Comparison of ENCODE assay signal across 8 cellular contexts in the genomic region with DNA sequence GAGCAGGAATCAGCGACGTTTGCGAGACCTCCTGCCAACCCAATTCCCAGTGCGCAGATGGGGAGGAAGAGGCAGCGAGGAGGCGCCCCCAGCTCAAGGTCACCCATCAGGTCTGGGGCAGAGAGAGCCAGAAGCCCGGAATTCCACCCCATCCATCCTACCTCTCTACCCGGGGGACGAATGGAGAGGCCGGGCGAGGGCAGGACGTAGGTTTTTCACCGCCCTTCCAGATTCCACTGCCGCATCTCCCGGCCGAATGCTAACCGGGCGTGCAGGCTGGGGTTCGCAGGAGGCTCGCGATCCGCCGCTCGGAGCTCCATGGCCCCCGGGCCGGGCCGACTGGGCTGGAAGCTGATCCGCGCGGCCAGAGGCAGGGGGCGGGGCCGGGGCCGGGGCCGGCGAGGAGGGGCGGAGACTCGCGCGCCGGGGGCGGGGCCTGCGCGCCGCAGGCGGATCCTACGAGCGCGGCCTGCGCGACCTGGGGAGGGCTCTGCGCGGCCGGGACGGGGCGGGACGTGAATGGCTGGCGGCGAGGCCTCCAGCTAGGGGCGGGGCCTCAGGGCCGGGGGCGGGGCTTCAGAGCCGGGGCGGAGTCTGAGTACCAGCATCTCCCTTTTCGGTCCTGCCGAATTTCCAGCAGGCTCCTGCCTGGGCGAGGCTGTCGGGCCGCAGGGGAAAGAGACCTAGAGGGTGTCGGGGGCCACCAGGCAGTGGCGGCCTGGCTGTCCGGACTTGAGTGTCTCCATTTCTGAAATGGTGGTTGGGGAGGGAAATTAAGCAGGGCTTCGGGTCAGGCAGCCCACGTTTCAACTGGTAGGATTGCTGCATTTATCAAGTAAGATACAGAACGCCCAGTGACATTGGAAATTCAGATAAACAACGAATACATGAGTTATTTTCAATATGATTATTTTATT. TPM values are rescaled to one million over a fixed set of nuclear protein-coding genes. Genes with fewer than 3 reads are reported as not detected.
DNase-seq lines count a peak whose midpoint lies in the region; ATAC-seq and TF ChIP-seq lines count a peak whose summit lies in the region.

A gene with protein sequence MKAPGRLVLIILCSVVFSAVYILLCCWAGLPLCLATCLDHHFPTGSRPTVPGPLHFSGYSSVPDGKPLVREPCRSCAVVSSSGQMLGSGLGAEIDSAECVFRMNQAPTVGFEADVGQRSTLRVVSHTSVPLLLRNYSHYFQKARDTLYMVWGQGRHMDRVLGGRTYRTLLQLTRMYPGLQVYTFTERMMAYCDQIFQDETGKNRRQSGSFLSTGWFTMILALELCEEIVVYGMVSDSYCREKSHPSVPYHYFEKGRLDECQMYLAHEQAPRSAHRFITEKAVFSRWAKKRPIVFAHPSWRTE (minus strand): TSS at position 377 of the 917 bp plus-strand sequence. CDS start 622 bp downstream, outside the sequence.

- H2AK5ac ChIP-seq in H9 (ENCODE audit: insufficient read length, low read length), result no peak within 1 kb of the TSS

- H3K4me1 Mint-ChIP-seq in H9, result peaks cover 15 to 17% of the 10 kb centered on the region in 2 experiments
- H3K4me1 Mint-ChIP-seq in activated naive CD4-positive, alpha-beta T cell treated with anti-CD3 and anti-CD28 coated beads, Interleukin-2, amount 10 ng/mL, durations not matched to agents 7 days and 5 days, result peaks cover 77% of the 10 kb centered on the region

- peak within 1 kb of the TSS in 1 of 3 experiments; percentile 62; a peak in 1 of 7 replicates for H3K27ac Mint-ChIP-seq in H9
- H3K27ac Mint-ChIP-seq in activated naive CD4-positive, alpha-beta T cell treated with anti-CD3 and anti-CD28 coated beads, Interleukin-2, amount 10 ng/mL, durations not matched to agents 7 days and 5 days, result peak within 1 kb of the TSS; percentile 88

- H3K4me3 Mint-ChIP-seq in H9, result peak within 1 kb of the TSS; percentile 67 to 88
- H3K4me3 Mint-ChIP-seq in activated naive CD4-positive, alpha-beta T cell treated with anti-CD3 and anti-CD28 coated beads, Interleukin-2, amount 10 ng/mL, durations not matched to agents 7 days and 5 days, result peak within 1 kb of the TSS; percentile 73

- no peak for TF ChIP-seq CTCF in H9 (conservative IDR thresholded peaks at IDR 0.05)
- no peak for TF ChIP-seq CTCF in MM.1S (IDR thresholded peaks at IDR 0.05; ENCODE audit: low read length)
- no peak for TF ChIP-seq CTCF in SK-N-SH (IDR thresholded peaks at IDR 0.05)
- peak in 1 of 4 experiments; percentile 3 for TF ChIP-seq CTCF in gastroesophageal sphincter (IDR thresholded peaks at IDR 0.05)

- peak; percentile 91 for ATAC-seq in gastroesophageal sphincter

- H4K20me1 ChIP-seq in H9 (ENCODE audit: control insufficient read depth, insufficient read depth, insufficient read length) (peaks cover 2% of the 10 kb centered on the region), MM.1S (ENCODE audit: insufficient read depth, low read length) (no peaks in the 10 kb centered on the region), SK-N-SH (ENCODE audit: insufficient read depth) (no peaks in the 10 kb centered on the region)

- H3K79me2 ChIP-seq in H9 (ENCODE audit: insufficient read depth, low read length) (no peaks in the 10 kb centered on the region), MM.1S (ENCODE audit: low read length) (peaks cover 52% of the 10 kb centered on the region), SK-N-SH (ENCODE audit: insufficient read depth) (peaks cover 14% of the 10 kb centered on the region)

- H3K56ac ChIP-seq in H9 (ENCODE audit: insufficient read length, low read depth, low read length), result no peak within 1 kb of the TSS

- H3K4me2 ChIP-seq in H9 (ENCODE audit: insufficient read depth, insufficient read length, low read length), result peak within 1 kb of the TSS; percentile 61
- peak within 1 kb of the TSS; percentile 93 for H3K4me2 ChIP-seq in MM.1S (ENCODE audit: low read depth, low read length)
- peak within 1 kb of the TSS; percentile 92 for H3K4me2 ChIP-seq in SK-N-SH

- peaks cover 21% of the 10 kb centered on the region for H3K27me3 Mint-ChIP-seq in H9 (ENCODE audit: low read depth)
- peaks cover 13% of the 10 kb centered on the region for H3K27me3 Mint-ChIP-seq in activated naive CD4-positive, alpha-beta T cell treated with anti-CD3 and anti-CD28 coated beads, Interleukin-2, amount 10 ng/mL, durations not matched to agents 7 days and 5 days

- H3K14ac ChIP-seq in H9 (ENCODE audit: insufficient read depth, low read length), result no peak within 1 kb of the TSS; the same call in 1 of the 2 replicates

- H2BK5ac ChIP-seq in H9 (ENCODE audit: insufficient read length, low read length), result no peak within 1 kb of the TSS

- no peaks in the 10 kb centered on the region for H3K9me3 ChIP-seq in H9 (ENCODE audit: control insufficient read depth, low read depth, low read length)
- no peaks in the 10 kb centered on the region for H3K9me3 ChIP-seq in MM.1S (replicated peaks; ENCODE audit: insufficient read depth, low read length)
- no peaks in the 10 kb centered on the region for H3K9me3 ChIP-seq in SK-N-SH
- no peaks in the 10 kb centered on the region for H3K9me3 ChIP-seq in gastroesophageal sphincter

- H2BK15ac ChIP-seq in H9 (ENCODE audit: low read depth, low read length), result no peak within 1 kb of the TSS

- peaks cover 5% of the 10 kb centered on the region for H3K23me2 ChIP-seq in H9 (ENCODE audit: insufficient read length, low read depth, low read length, poor library complexity, severe bottlenecking)

- peak within 1 kb of the TSS; percentile 99 for H3K4me3 ChIP-seq in MM.1S (ENCODE audit: low read length)
- peak within 1 kb of the TSS; percentile 56 to 84 for H3K4me3 ChIP-seq in SK-N-SH (ENCODE audit: low read depth in 2 of 2, low read length in 1 of 2)
- peak within 1 kb of the TSS; percentile 45 to 64 for H3K4me3 ChIP-seq in gastroesophageal sphincter

- no peak within 1 kb of the TSS for H4K5ac ChIP-seq in H9 (ENCODE audit: insufficient read length, low read depth, low read length)

- H4K91ac ChIP-seq in H9 (ENCODE audit: insufficient read length, low read depth, low read length), result no peak within 1 kb of the TSS

- H3K36me3 Mint-ChIP-seq in H9 (ENCODE audit: insufficient read depth in 1 of 3, low read depth in 3 of 3), result peaks cover 3 to 12% (median 5%) of the 10 kb centered on the region in 3 experiments
- H3K36me3 Mint-ChIP-seq in activated naive CD4-positive, alpha-beta T cell treated with anti-CD3 and anti-CD28 coated beads, Interleukin-2, amount 10 ng/mL, durations not matched to agents 7 days and 5 days, result peaks cover 14% of the 10 kb centered on the region

- H2BK20ac ChIP-seq in H9 (ENCODE audit: low read depth, low read length, poor library complexity, severe bottlenecking), result no peak within 1 kb of the TSS

- no CpG with 5 or more reads among the region's 75 CpGs for WGBS in H9 (ENCODE audit: extremely low coverage, insufficient read length, low lambda C conversion rate)
- WGBS in SK-N-SH (ENCODE audit: low lambda C conversion rate), result 13% methylated on average over 22 of the region's 75 CpGs
- 17% methylated on average over 2 of the region's 75 CpGs; no CpG with 5 or more reads in 1 of the 2 donors for WGBS in gastroesophageal sphincter (ENCODE audit: low coverage in 1 of 2), 2 donors

- no peak within 1 kb of the TSS for H3K4ac ChIP-seq in H9 (ENCODE audit: low read depth, low read length)

- H2BK120ac ChIP-seq in H9 (ENCODE audit: low read depth, low read length, poor library complexity, severe bottlenecking), result no peak within 1 kb of the TSS

- CTCF ChIA-PET in SK-N-SH (lab: Yijun Ruan, JAX), result interaction anchor here (0.7 to 7.0 kb wide), 7 partner anchors 11 to 182 kb away, joined by 3 to 41 read pairs (median 4); partner anchors contain the start of genes ST6GALNAC6 and TOR2A
- CTCF ChIA-PET in activated naive CD4-positive, alpha-beta T cell treated with anti-CD3 and anti-CD28 coated beads, Interleukin-2, amount 10 ng/mL, durations not matched to agents 7 days and 5 days (lab: Charles Lee), result interaction anchor here (0.6 to 3.2 kb wide), 7 partner anchors 11 to 182 kb away, joined by 3 to 13 read pairs (median 4); partner anchors contain the start of genes CDK9 and TOR2A

- no peak within 1 kb of the TSS for H3K9ac ChIP-seq in H9 (ENCODE audit: extremely low read depth, insufficient read length, low read length)
- peak within 1 kb of the TSS; percentile 98 for H3K9ac ChIP-seq in MM.1S (ENCODE audit: low read length)
- H3K9ac ChIP-seq in SK-N-SH, result peak within 1 kb of the TSS; percentile 84

- TF ChIP-seq EP300 in SK-N-SH (IDR thresholded peaks at IDR 0.05; ENCODE audit: borderline replicate concordance in 1 of 2, low read depth in 1 of 2, low read length in 1 of 2) (no peak), gastroesophageal sphincter (IDR thresholded peaks at IDR 0.05) (no peak)

- H4K8ac ChIP-seq in H9 (replicated peaks; ENCODE audit: insufficient read length, low read depth, low read length), result no peak within 1 kb of the TSS

- H3K4me1 ChIP-seq in H9 (ENCODE audit: insufficient read depth, low read length), result peaks cover 2% of the 10 kb centered on the region; the same call in 1 of the 2 replicates
- H3K4me1 ChIP-seq in MM.1S (ENCODE audit: low read length), result peaks cover 46% of the 10 kb centered on the region
- peaks cover 20 to 35% of the 10 kb centered on the region in 2 experiments; a peak in 3 of 4 replicates for H3K4me1 ChIP-seq in SK-N-SH (ENCODE audit: control insufficient read depth in 1 of 2, insufficient read depth in 2 of 2, low read depth in 1 of 2, low read length in 1 of 2)
- H3K4me1 ChIP-seq in gastroesophageal sphincter, result peaks cover 0 to 65% (median 29%) of the 10 kb centered on the region in 3 donors

- no peak within 1 kb of the TSS for H3K27ac ChIP-seq in H9 (ENCODE audit: insufficient read length, low read depth, low read length)
- H3K27ac ChIP-seq in MM.1S (ENCODE audit: low read length), result peak within 1 kb of the TSS; percentile 93
- H3K27ac ChIP-seq in SK-N-SH (ENCODE audit: low read depth in 2 of 2, low read length in 1 of 2), result peak within 1 kb of the TSS; percentile 58 to 95
- H3K27ac ChIP-seq in gastroesophageal sphincter, result peak within 1 kb of the TSS in 3 of 4 donors; percentile 82 to 86 (median 83)
- H3K27ac ChIP-seq in substantia nigra (ENCODE audit: low read depth, low read length, poor library complexity, severe bottlenecking), result peak within 1 kb of the TSS; percentile 77

- H3K9me3 Mint-ChIP-seq in H9, result no peaks in the 10 kb centered on the region; a peak in 1 of 5 replicates
- no peaks in the 10 kb centered on the region for H3K9me3 Mint-ChIP-seq in activated naive CD4-positive, alpha-beta T cell treated with anti-CD3 and anti-CD28 coated beads, Interleukin-2, amount 10 ng/mL, durations not matched to agents 7 days and 5 days

- POLR2A ChIA-PET in SK-N-SH (lab: Yijun Ruan, JAX), result interaction anchor here (0.8 to 1.4 kb wide), 3 partner anchors 18 to 46 kb away, joined by 3 to 7 read pairs (median 6); no protein-coding TSS in a partner anchor

- no peak within 1 kb of the TSS for H2BK12ac ChIP-seq in H9 (ENCODE audit: insufficient read length, low read depth, low read length)

- H3T11ph ChIP-seq in H9 (ENCODE audit: low read length), result no peak within 1 kb of the TSS

- H3F3A ChIP-seq in MM.1S (ENCODE audit: insufficient read depth, low read length), result peaks cover 23% of the 10 kb centered on the region
- peaks cover 21% of the 10 kb centered on the region for H3F3A ChIP-seq in SK-N-SH (replicated peaks; ENCODE audit: insufficient read depth)

- no peaks in the 10 kb centered on the region for H3K79me1 ChIP-seq in H9 (ENCODE audit: insufficient read depth, low read depth, low read length, poor library complexity, severe bottlenecking)

- peak; percentile 22 to 50 for TF ChIP-seq POLR2A in gastroesophageal sphincter (IDR thresholded peaks at IDR 0.05)

- DNase-seq in ELF-1 (ENCODE audit: low read depth, low spot score) (peak; percentile 74), H9 (peak; percentile 97), MM.1S (peak; percentile 94), SK-N-SH (peak; percentile 98), nucleus accumbens (lab: John Stamatoyannopoulos, UW) (peak; percentile 63 to 97 (median 92)), substantia nigra (lab: John Stamatoyannopoulos, UW) (peak; percentile 58 to 99 (median 93))
- DNase-seq in activated naive CD4-positive, alpha-beta T cell treated with anti-CD3 and anti-CD28 coated beads, Interleukin-2, amount 10 ng/mL, durations not matched to agents 7 days and 5 days, result peak; percentile 97

- H3K18ac ChIP-seq in H9 (ENCODE audit: insufficient read length, low read depth, low read length), result no peak within 1 kb of the TSS

- H3K27me3 ChIP-seq in H9 (ENCODE audit: insufficient read depth, low read length) (peaks cover 2% of the 10 kb centered on the region; the same call in 1 of the 2 replicates), MM.1S (replicated peaks; ENCODE audit: insufficient read depth, low read length) (no peaks in the 10 kb centered on the region), SK-N-SH (ENCODE audit: insufficient read depth) (no peaks in the 10 kb centered on the region), gastroesophageal sphincter (peaks cover 3% of the 10 kb centered on the region)

- peaks cover 3% of the 10 kb centered on the region for H3K36me3 ChIP-seq in MM.1S (replicated peaks; ENCODE audit: insufficient read depth, low read length)
- H3K36me3 ChIP-seq in SK-N-SH (replicated peaks in 1 of 2; ENCODE audit: control insufficient read depth in 1 of 2, insufficient read depth in 2 of 2, low read length in 1 of 2), result peaks cover 0 to 5% of the 10 kb centered on the region in 2 experiments
- peaks cover 0 to 26% of the 10 kb centered on the region in 2 donors for H3K36me3 ChIP-seq in gastroesophageal sphincter

- no peaks in the 10 kb centered on the region for H3K9me2 ChIP-seq in MM.1S (replicated peaks; ENCODE audit: insufficient read depth, low read length)
- no peaks in the 10 kb centered on the region for H3K9me2 ChIP-seq in SK-N-SH

- H2AFZ ChIP-seq in H9 (ENCODE audit: low read length) (no peak within 1 kb of the TSS), MM.1S (ENCODE audit: low read length) (peak within 1 kb of the TSS; percentile 33), SK-N-SH (ENCODE audit: low read depth) (peak within 1 kb of the TSS; percentile 90)

- H3K23ac ChIP-seq in H9 (ENCODE audit: insufficient read length, low read depth, low read length), result no peak within 1 kb of the TSS

- no peak for TF ChIP-seq RAD21 in SK-N-SH (IDR thresholded peaks at IDR 0.05; ENCODE audit: low read length)

RNA-seq across cellular contexts. Expression of the gene that starts here (rescaled TPM):
- total RNA-seq in H9 (2021) (15.4 and 16.5 TPM in 2 replicates), gastroesophageal sphincter (10 to 100 TPM; 25.2 to 49.7 (median 31.7) TPM)
- polyA plus RNA-seq in SK-N-SH (2012; rRNA removed), result 28.4 and 30.2 TPM in 2 replicates
- polyA plus RNA-seq in SK-N-SH (2012; cell fraction: cytosol; rRNA removed), result 11.0 and 21.1 TPM in 2 replicates
- polyA plus RNA-seq in SK-N-SH (2012; cell fraction: nucleus; rRNA removed), result 29.1 and 30.8 TPM in 2 replicates
